In genomic region chr20:3203315-3204123, GRCh38 we compare ENCODE assay signal across 1 cellular context.
TF ChIP-seq lines count a peak whose summit lies in the region.

No MANE protein-coding gene starts in this region.

TF ChIP-seq in HepG2, 621 proteins besides CTCF, POLR2A, EP300 and RAD21 (continued from another document and continues in another):
- TF ChIP-seq HIC2 (CRISPR knock-in tag; IDR thresholded peaks at IDR 0.05; ENCODE audit: low read depth) (no peak), ZNF335 (CRISPR knock-in tag; IDR thresholded peaks at IDR 0.05) (no peak), HNRNPLL (IDR thresholded peaks at IDR 0.05; ENCODE audit: low read depth, low read length, poor library complexity, severe bottlenecking) (no peak), IKZF1 (IDR thresholded peaks at IDR 0.05) (no peak), ZNF598 (CRISPR knock-in tag; IDR thresholded peaks at IDR 0.05; ENCODE audit: borderline replicate concordance) (no peak; the same call in 1 of the 2 replicates), CAMTA2 (CRISPR knock-in tag; IDR thresholded peaks at IDR 0.05; ENCODE audit: borderline replicate concordance) (peak; percentile 94), ZNF562 (CRISPR knock-in tag; IDR thresholded peaks at IDR 0.05; ENCODE audit: borderline replicate concordance) (no peak), BRF2 (CRISPR knock-in tag; IDR thresholded peaks at IDR 0.05) (no peak), ZSCAN31 (CRISPR knock-in tag; IDR thresholded peaks at IDR 0.05; ENCODE audit: low read depth) (0 out of 2 replicates have a peak, but pooled peaks have one; percentile 60), ATF5 (CRISPR knock-in tag; IDR thresholded peaks at IDR 0.05; ENCODE audit: low read depth) (0 out of 2 replicates have a peak, but pooled peaks have one; percentile 24), ISL2 (CRISPR knock-in tag; IDR thresholded peaks at IDR 0.05) (no peak), CBX2 (IDR thresholded peaks at IDR 0.05; ENCODE audit: low read depth, low read length) (no peak), CBX2 (CRISPR knock-in tag; IDR thresholded peaks at IDR 0.05; ENCODE audit: low read depth) (no peak), TRAFD1 (CRISPR knock-in tag; IDR thresholded peaks at IDR 0.05; ENCODE audit: borderline replicate concordance) (no peak), RFX5 (IDR thresholded peaks at IDR 0.05; ENCODE audit: low read depth, low read length) (no peak), NFATC3 (CRISPR knock-in tag; IDR thresholded peaks at IDR 0.05) (0 out of 2 replicates have a peak, but pooled peaks have one; percentile 3), KLF9 (CRISPR knock-in tag; IDR thresholded peaks at IDR 0.05; ENCODE audit: low read depth) (0 out of 2 replicates have a peak, but pooled peaks have one; percentile 6), CBX1 (IDR thresholded peaks at IDR 0.05; ENCODE audit: low read depth) (no peak), CERS6 (CRISPR knock-in tag; IDR thresholded peaks at IDR 0.05) (no peak), ZNF784 (CRISPR knock-in tag; IDR thresholded peaks at IDR 0.05; ENCODE audit: borderline replicate concordance) (no peak), ATM (IDR thresholded peaks at IDR 0.05; ENCODE audit: borderline replicate concordance) (no peak), ZNF549 (CRISPR knock-in tag; IDR thresholded peaks at IDR 0.05) (no peak), TFAP4 (IDR thresholded peaks at IDR 0.05; ENCODE audit: borderline replicate concordance, low read depth) (no peak), KLF6 (CRISPR knock-in tag; IDR thresholded peaks at IDR 0.05) (no peak), ZNF431 (CRISPR knock-in tag; IDR thresholded peaks at IDR 0.05; ENCODE audit: borderline replicate concordance, low read depth) (no peak), ZNF10 (CRISPR knock-in tag; IDR thresholded peaks at IDR 0.05; ENCODE audit: borderline replicate concordance, low read depth) (no peak), TGIF2 (CRISPR knock-in tag; IDR thresholded peaks at IDR 0.05) (no peak; the same call in 1 of the 2 replicates), SKI (IDR thresholded peaks at IDR 0.05; ENCODE audit: partially characterized antibody) (no peak), KAT7 (CRISPR knock-in tag; IDR thresholded peaks at IDR 0.05; ENCODE audit: borderline replicate concordance) (no peak), ZNF18 (CRISPR knock-in tag; IDR thresholded peaks at IDR 0.05; ENCODE audit: insufficient replicate concordance) (peak; percentile 10), HNRNPUL1 (IDR thresholded peaks at IDR 0.05; ENCODE audit: low read depth, low read length) (no peak), TEF (CRISPR knock-in tag; IDR thresholded peaks at IDR 0.05) (0 out of 2 replicates have a peak, but pooled peaks have one; percentile 30), ZNF614 (CRISPR knock-in tag; IDR thresholded peaks at IDR 0.05; ENCODE audit: borderline replicate concordance) (peak; percentile 15; the same call in 1 of the 2 replicates), ZNF672 (CRISPR knock-in tag; IDR thresholded peaks at IDR 0.05) (peak; percentile 65; the same call in 1 of the 2 replicates), ZNF761 (CRISPR knock-in tag; conservative IDR thresholded peaks at IDR 0.05) (no peak), MAZ (IDR thresholded peaks at IDR 0.05; ENCODE audit: borderline replicate concordance, low read depth, low read length) (no peak), MAZ (CRISPR knock-in tag; IDR thresholded peaks at IDR 0.05; ENCODE audit: low read depth) (no peak; the same call in 1 of the 2 replicates), ZHX2 (IDR thresholded peaks at IDR 0.05; ENCODE audit: low read depth) (no peak), ZHX2 (CRISPR knock-in tag; IDR thresholded peaks at IDR 0.05; ENCODE audit: borderline replicate concordance) (no peak), ZHX1 (CRISPR knock-in tag; IDR thresholded peaks at IDR 0.05; ENCODE audit: low read depth) (no peak), ZNF850 (CRISPR knock-in tag; conservative IDR thresholded peaks at IDR 0.05) (no peak)
